Comparison of ENCODE assay signal across 24 cellular contexts in the genomic region with DNA sequence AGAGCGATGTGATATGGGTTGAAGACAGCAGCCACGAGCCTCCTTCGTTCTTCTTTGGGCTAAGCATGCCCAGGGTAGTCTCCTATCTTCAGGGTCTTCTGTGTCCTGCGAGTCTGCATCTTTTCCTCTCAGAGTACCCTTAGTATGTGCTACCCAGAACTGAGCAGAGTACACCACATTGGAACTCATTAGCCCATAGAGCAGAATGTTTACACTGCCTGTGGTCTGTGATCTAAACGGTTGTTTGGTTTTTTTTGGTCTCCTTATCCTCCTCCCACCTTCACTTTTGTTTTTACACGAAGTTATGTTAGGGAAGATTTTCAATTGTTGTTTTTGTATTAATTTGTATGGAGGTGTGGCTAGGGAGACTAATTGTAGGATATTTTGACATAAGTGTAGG.
DNase-seq lines count a peak whose midpoint lies in the region; ATAC-seq and TF ChIP-seq lines count a peak whose summit lies in the region.
"Had no signal": no experiment of that assay in that cellular context is flagged by ENCODE, and none has a peak within 500 bp of the region (broad histone marks: within the 10 kb centered on the region; RNA-seq: fewer than 3 reads in every experiment).

No MANE protein-coding gene starts in this region.

- H2AFZ ChIP-seq in trophoblast cell (ENCODE audit: insufficient read depth, low read length, poor library complexity), result no peak overlapping the region
- H2AFZ ChIP-seq: neural progenitor cell had no signal

- no peak overlapping the region for H4K12ac ChIP-seq in trophoblast cell (ENCODE audit: low read depth, low read length)

- no peaks in the 10 kb centered on the region for H3K79me1 ChIP-seq in trophoblast cell (ENCODE audit: low read length)

- no peaks in the 10 kb centered on the region for H3K4me1 ChIP-seq in trophoblast cell (ENCODE audit: control insufficient read depth in 1 of 2, insufficient read depth in 2 of 2, low read length in 2 of 2)
- H3K4me1 ChIP-seq: BLaER1 treated with 17β-estradiol and CSF1 and Interleukin-3, amounts not matched to agents 10 nM and 100 nM; neural progenitor cell had no signal

- WGBS in trophoblast cell (ENCODE audit: extremely low coverage, insufficient coverage, insufficient read length), result no CpG with 5 or more reads among the region's 6 CpGs

- H3K27me3 ChIP-seq in trophoblast cell (ENCODE audit: insufficient read depth, low read length), result no peaks in the 10 kb centered on the region
- H3K27me3 ChIP-seq: BLaER1 treated with 17β-estradiol and CSF1 and Interleukin-3, amounts not matched to agents 10 nM and 100 nM; esophagus muscularis mucosa; neural progenitor cell had no signal

- no peak overlapping the region for H3K27ac ChIP-seq in trophoblast cell (ENCODE audit: low read depth, low read length)
- H3K27ac ChIP-seq: BLaER1 treated with 17β-estradiol and CSF1 and Interleukin-3, amounts not matched to agents 10 nM and 100 nM; esophagus muscularis mucosa; neural progenitor cell had no signal

- peaks cover 0 to 3% of the 10 kb centered on the region in 2 experiments for H3K36me3 ChIP-seq in trophoblast cell (ENCODE audit: control insufficient read depth in 1 of 2, insufficient read depth in 2 of 2, low read length in 2 of 2)
- H3K36me3 ChIP-seq: neural progenitor cell had no signal

- H3K4me3 Mint-ChIP-seq in activated naive CD4-positive, alpha-beta T cell treated with anti-CD3 and anti-CD28 coated beads, Interleukin-2, amount 50 U/mL, for 24 hours, result no peak overlapping the region
- H3K4me3 Mint-ChIP-seq in WTC11, result no peak overlapping the region
- H3K4me3 Mint-ChIP-seq: activated CD4-positive, alpha-beta T cell treated with anti-CD3 and anti-CD28 coated beads, Interleukin-2, amount 10 ng/mL, durations not matched to agents 24 days and 14 days; neural progenitor cell had no signal

- no peaks in the 10 kb centered on the region for H3K79me2 ChIP-seq in trophoblast cell (ENCODE audit: control insufficient read depth, insufficient read depth, low read length, poor library complexity)

- no peaks in the 10 kb centered on the region for H3K9me3 ChIP-seq in trophoblast cell (ENCODE audit: insufficient read depth, low read depth, low read length)
- H3K9me3 ChIP-seq: BLaER1 treated with 17β-estradiol and CSF1 and Interleukin-3, amounts not matched to agents 10 nM and 100 nM; esophagus muscularis mucosa; mucosa of descending colon had no signal

- no peak overlapping the region for H3K4me2 ChIP-seq in trophoblast cell (ENCODE audit: low read length)
- H3K4me2 ChIP-seq: BLaER1 treated with 17β-estradiol and CSF1 and Interleukin-3, amounts not matched to agents 10 nM and 100 nM; neural progenitor cell had no signal

- no peak for DNase-seq in activated naive CD4-positive, alpha-beta T cell (lab: John Stamatoyannopoulos, UW)
- DNase-seq in WTC11 (ENCODE audit: low spot score) (no peak), trophoblast cell (no peak), GM19238 (ENCODE audit: insufficient read length, low spot score) (no peak), NCI-H526 (lab: John Stamatoyannopoulos, UW) (no peak), HEK293T (ENCODE audit: extremely low spot score) (no peak)
- DNase-seq: activated CD4-positive, alpha-beta T cell treated with anti-CD3 and anti-CD28 coated beads, Interleukin-2, amount 10 ng/mL, durations not matched to agents 24 days and 14 days; activated naive CD4-positive, alpha-beta T cell treated with Interleukin-2 at 50 U/mL for 16 hours; aorta; cerebellar nuclear complex; effector CD8-positive, alpha-beta T cell; KG1; mucosa of descending colon; NCI-H1105; NCI-H2081 treated with DMSO at 0.1 percent for 48 hours; NCI-H446 treated with DMSO at 0.1 percent for 48 hours; NK-92 treated with Interleukin-12 subunit alpha and Interleukin-12 subunit beta, amount 100 ng/mL, for 24 hours; SW 1271 had no signal

- peaks cover 15% of the 10 kb centered on the region for H3K4me1 Mint-ChIP-seq in activated naive CD4-positive, alpha-beta T cell treated with anti-CD3 and anti-CD28 coated beads, Interleukin-2, amount 50 U/mL, for 24 hours
- no peaks in the 10 kb centered on the region; the same call in 1 of the 2 replicates for H3K4me1 Mint-ChIP-seq in WTC11
- H3K4me1 Mint-ChIP-seq: neural progenitor cell had no signal

- no peak overlapping the region for H2BK12ac ChIP-seq in trophoblast cell (ENCODE audit: low read length)

- peak overlapping the region; percentile 66 for H3K27ac Mint-ChIP-seq in activated naive CD4-positive, alpha-beta T cell treated with anti-CD3 and anti-CD28 coated beads, Interleukin-2, amount 50 U/mL, for 24 hours
- peak overlapping the region; percentile 9; the same call in 1 of the 2 replicates for H3K27ac Mint-ChIP-seq in WTC11
- H3K27ac Mint-ChIP-seq: activated CD4-positive, alpha-beta T cell treated with anti-CD3 and anti-CD28 coated beads, Interleukin-2, amount 10 ng/mL, durations not matched to agents 24 days and 14 days; neural progenitor cell; progenitor cell of endocrine pancreas had no signal

- peak overlapping the region; percentile 33 for H3K9ac ChIP-seq in trophoblast cell (ENCODE audit: low read length)
- H3K9ac ChIP-seq: BLaER1 treated with 17β-estradiol and CSF1 and Interleukin-3, amounts not matched to agents 10 nM and 100 nM; neural progenitor cell had no signal

- POLR2A ChIA-PET in WTC11 (lab: Charles Lee) (interaction anchor here (0.6 kb wide), 1 partner anchor 166 kb away, joined by 5 read pairs; no protein-coding TSS in a partner anchor), HEK293T (lab: Yijun Ruan, JAX) (no interaction called here)

- no peak overlapping the region for H2AK5ac ChIP-seq in trophoblast cell (ENCODE audit: low read length)

- peak; percentile 68 for ATAC-seq in HG03159 (IDR thresholded peaks at IDR 0.05; ENCODE audit: unreplicated experiment)
- ATAC-seq in WTC11, result no peak
- ATAC-seq: mucosa of descending colon had no signal

- H2BK120ac ChIP-seq in trophoblast cell (ENCODE audit: insufficient read depth, low read length, poor library complexity), result no peak overlapping the region

- H4K91ac ChIP-seq in trophoblast cell (ENCODE audit: low read depth, low read length), result no peak overlapping the region

- H3K4ac ChIP-seq in trophoblast cell (ENCODE audit: low read depth, low read length), result no peak overlapping the region

- H3K14ac ChIP-seq in trophoblast cell (ENCODE audit: low read length), result no peak overlapping the region

- no peaks in the 10 kb centered on the region for H3K27me3 Mint-ChIP-seq in activated naive CD4-positive, alpha-beta T cell treated with anti-CD3 and anti-CD28 coated beads, Interleukin-2, amount 50 U/mL, for 24 hours
- no peaks in the 10 kb centered on the region for H3K27me3 Mint-ChIP-seq in WTC11 (ENCODE audit: low read depth)
- H3K27me3 Mint-ChIP-seq: activated CD4-positive, alpha-beta T cell treated with anti-CD3 and anti-CD28 coated beads, Interleukin-2, amount 10 ng/mL, durations not matched to agents 24 days and 14 days; progenitor cell of endocrine pancreas had no signal

- TF ChIP-seq CTCF in WTC11 (IDR thresholded peaks at IDR 0.05), result no peak

- no peak overlapping the region for H3K23ac ChIP-seq in trophoblast cell (ENCODE audit: low read length)

- no peak overlapping the region for H3K4me3 ChIP-seq in trophoblast cell (ENCODE audit: low read depth, low read length)
- H3K4me3 ChIP-seq: BLaER1 treated with 17β-estradiol and CSF1 and Interleukin-3, amounts not matched to agents 10 nM and 100 nM; esophagus muscularis mucosa; mucosa of descending colon; neural progenitor cell had no signal

- no peak overlapping the region for H3K18ac ChIP-seq in trophoblast cell (ENCODE audit: low read length)

- CTCF ChIA-PET in WTC11 (lab: Charles Lee), result no interaction called here
- CTCF ChIA-PET in HEK293T (lab: Yijun Ruan, JAX), result no interaction called here

- no peak overlapping the region for H2BK5ac ChIP-seq in trophoblast cell (ENCODE audit: low read depth, low read length, poor library complexity)

- no peak overlapping the region for H4K8ac ChIP-seq in trophoblast cell (ENCODE audit: low read depth, low read length)

- H3K36me3 Mint-ChIP-seq in activated naive CD4-positive, alpha-beta T cell treated with anti-CD3 and anti-CD28 coated beads, Interleukin-2, amount 50 U/mL, for 24 hours, result peaks cover 12% of the 10 kb centered on the region
- H3K36me3 Mint-ChIP-seq in WTC11, result no peaks in the 10 kb centered on the region

- no peaks in the 10 kb centered on the region for H3K9me3 Mint-ChIP-seq in activated naive CD4-positive, alpha-beta T cell treated with anti-CD3 and anti-CD28 coated beads, Interleukin-2, amount 50 U/mL, for 24 hours
- no peaks in the 10 kb centered on the region for H3K9me3 Mint-ChIP-seq in WTC11
- H3K9me3 Mint-ChIP-seq: activated CD4-positive, alpha-beta T cell treated with anti-CD3 and anti-CD28 coated beads, Interleukin-2, amount 10 ng/mL, durations not matched to agents 24 days and 14 days; neural progenitor cell had no signal

TF ChIP-seq in WTC11, 78 proteins besides CTCF, POLR2A, EP300 and RAD21 (continues in another document):
- TF ChIP-seq, protein P1, sequence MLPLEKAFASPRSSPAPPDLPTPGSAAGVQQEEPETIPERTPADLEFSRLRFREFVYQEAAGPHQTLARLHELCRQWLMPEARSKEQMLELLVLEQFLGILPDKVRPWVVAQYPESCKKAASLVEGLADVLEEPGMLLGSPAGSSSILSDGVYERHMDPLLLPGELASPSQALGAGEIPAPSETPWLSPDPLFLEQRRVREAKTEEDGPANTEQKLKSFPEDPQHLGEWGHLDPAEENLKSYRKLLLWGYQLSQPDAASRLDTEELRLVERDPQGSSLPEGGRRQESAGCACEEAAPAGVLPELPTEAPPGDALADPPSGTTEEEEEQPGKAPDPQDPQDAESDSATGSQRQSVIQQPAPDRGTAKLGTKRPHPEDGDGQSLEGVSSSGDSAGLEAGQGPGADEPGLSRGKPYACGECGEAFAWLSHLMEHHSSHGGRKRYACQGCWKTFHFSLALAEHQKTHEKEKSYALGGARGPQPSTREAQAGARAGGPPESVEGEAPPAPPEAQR (CRISPR knock-in tag; IDR thresholded peaks at IDR 0.05), result no peak
- TF ChIP-seq SMAD4 (CRISPR knock-in tag; IDR thresholded peaks at IDR 0.05), result no peak
- no peak for TF ChIP-seq ZNF121 (CRISPR knock-in tag; IDR thresholded peaks at IDR 0.05)

TF ChIP-seq in HEK293T, 16 proteins besides CTCF, POLR2A, EP300 and RAD21 (continues in another document):
- TF ChIP-seq ZNF384 (IDR thresholded peaks at IDR 0.05) (no peak), FOXM1 (IDR thresholded peaks at IDR 0.05; ENCODE audit: borderline replicate concordance) (no peak), ARNT (IDR thresholded peaks at IDR 0.05) (no peak), CTBP1 (IDR thresholded peaks at IDR 0.05; ENCODE audit: borderline replicate concordance) (no peak)
- TF ChIP-seq, protein P2, sequence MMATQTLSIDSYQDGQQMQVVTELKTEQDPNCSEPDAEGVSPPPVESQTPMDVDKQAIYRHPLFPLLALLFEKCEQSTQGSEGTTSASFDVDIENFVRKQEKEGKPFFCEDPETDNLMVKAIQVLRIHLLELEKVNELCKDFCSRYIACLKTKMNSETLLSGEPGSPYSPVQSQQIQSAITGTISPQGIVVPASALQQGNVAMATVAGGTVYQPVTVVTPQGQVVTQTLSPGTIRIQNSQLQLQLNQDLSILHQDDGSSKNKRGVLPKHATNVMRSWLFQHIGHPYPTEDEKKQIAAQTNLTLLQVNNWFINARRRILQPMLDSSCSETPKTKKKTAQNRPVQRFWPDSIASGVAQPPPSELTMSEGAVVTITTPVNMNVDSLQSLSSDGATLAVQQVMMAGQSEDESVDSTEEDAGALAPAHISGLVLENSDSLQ (IDR thresholded peaks at IDR 0.05), result no peak
